ENCODE assay signal across 10 cellular contexts in the genomic region with DNA sequence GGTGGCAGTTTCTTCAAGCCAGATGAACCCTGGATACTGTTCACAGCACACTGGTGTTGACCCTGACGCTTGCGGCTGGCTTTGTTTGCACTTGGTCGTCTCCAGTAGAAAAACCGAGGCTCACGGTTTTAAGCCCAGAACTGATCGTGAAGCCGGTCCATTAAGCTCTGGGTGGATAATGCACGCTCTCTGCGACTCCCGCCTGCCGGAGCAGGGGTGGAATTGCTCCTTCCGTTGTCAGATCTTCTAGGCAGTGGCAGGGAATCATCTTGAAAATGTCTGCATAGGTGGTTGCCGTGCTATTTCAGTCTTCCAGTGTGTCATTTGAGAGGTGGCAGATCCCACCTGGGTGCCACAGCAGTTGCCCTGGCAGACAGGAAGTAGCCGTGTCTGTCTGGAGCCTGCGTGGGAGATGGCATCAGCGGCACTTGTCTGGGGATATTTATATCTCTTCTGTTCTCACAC. TPM values are rescaled to one million over a fixed set of nuclear protein-coding genes. Genes with fewer than 3 reads are reported as not detected.
DNase-seq lines count a peak whose midpoint lies in the region; ATAC-seq and TF ChIP-seq lines count a peak whose summit lies in the region.
"Had no signal": no experiment of that assay in that cellular context is flagged by ENCODE, and none has a peak within 500 bp of the region (broad histone marks: within the 10 kb centered on the region; RNA-seq: fewer than 3 reads in every experiment).

No MANE protein-coding gene starts in this region.

- POLR2A ChIA-PET in WTC11 (lab: Charles Lee) = no interaction called here

- peak overlapping the region; percentile 26 for H2AFZ ChIP-seq in parathyroid adenoma

- H3K27me3 ChIP-seq in parathyroid adenoma (ENCODE audit: control insufficient read depth, insufficient read depth, low read length) = no peaks in the 10 kb centered on the region

- H3K4me2 ChIP-seq in parathyroid adenoma (ENCODE audit: low read length) = peak overlapping the region; percentile 68

- intact Hi-C loops in Right ventricle myocardium inferior (cut with DNase I) = no loop called here
- intact Hi-C loops in cardiac septum (cut with DNase I) = loop anchor here (2.0 to 5.0 kb wide), 2 partner anchors 15 to 97 kb away; no protein-coding TSS in a partner anchor

- ATAC-seq in Right ventricle myocardium inferior (peak; percentile 71), HG02571 (IDR thresholded peaks at IDR 0.05; ENCODE audit: unreplicated experiment) (no peak), WTC11 (no peak)
- ATAC-seq in activated T-cell treated with anti-CD3 and anti-CD28 coated beads, Interleukin-2, amount 50 U/mL, for 72 hours (replicated peaks in 1 of 2) = peak; percentile 33 to 42

- H3K4me3 ChIP-seq in fibroblast of pulmonary artery (replicated peaks; ENCODE audit: low read depth, low read length) (peak overlapping the region; percentile 39), parathyroid adenoma (ENCODE audit: low read depth, low read length) (peak overlapping the region; percentile 49)

- peak overlapping the region; percentile 29 for H3K27ac Mint-ChIP-seq in activated T-cell treated with anti-CD3 and anti-CD28 coated beads, Interleukin-2, amount 50 U/mL, for 72 hours
- no peak overlapping the region for H3K27ac Mint-ChIP-seq in WTC11

- H3K9me3 ChIP-seq in parathyroid adenoma (ENCODE audit: control insufficient read depth, low read length) = no peaks in the 10 kb centered on the region

- H3K9me3 Mint-ChIP-seq in activated T-cell treated with anti-CD3 and anti-CD28 coated beads, Interleukin-2, amount 50 U/mL, for 72 hours = no peaks in the 10 kb centered on the region
- no peaks in the 10 kb centered on the region for H3K9me3 Mint-ChIP-seq in WTC11

- CTCF ChIA-PET in WTC11 (lab: Charles Lee) = no interaction called here

- peak; percentile 63 for TF ChIP-seq CTCF in fibroblast of pulmonary artery (IDR thresholded peaks at IDR 0.05; ENCODE audit: low read length, missing control alignments)
- TF ChIP-seq CTCF in parathyroid adenoma (IDR thresholded peaks at IDR 0.05) = peak; percentile 38
- no peak for TF ChIP-seq CTCF in WTC11 (IDR thresholded peaks at IDR 0.05)

- H3K4me1 ChIP-seq in parathyroid adenoma = peaks cover 18% of the 10 kb centered on the region

- H3K27ac ChIP-seq in parathyroid adenoma = peak overlapping the region; percentile 43
- H3K27ac ChIP-seq: C4-2B, VCaP had no signal

- peaks cover 0 to 15% of the 10 kb centered on the region in 2 donors for H3K36me3 Mint-ChIP-seq in activated T-cell treated with anti-CD3 and anti-CD28 coated beads, Interleukin-2, amount 50 U/mL, for 72 hours (ENCODE audit: insufficient read depth in 2 of 2)
- peaks cover 6% of the 10 kb centered on the region for H3K36me3 Mint-ChIP-seq in WTC11

- no peaks in the 10 kb centered on the region for H3K36me3 ChIP-seq in parathyroid adenoma (ENCODE audit: control insufficient read depth, insufficient read depth, low read length)

- DNase-seq in Right ventricle myocardium inferior (ENCODE audit: missing footprints) = no peak
- no peak for DNase-seq in cardiac septum (ENCODE audit: low spot score)
- DNase-seq in activated T-cell treated with anti-CD3 and anti-CD28 coated beads, Interleukin-2, amount 50 U/mL, for 72 hours = peak; percentile 19 to 35
- peak; percentile 81 for DNase-seq in fibroblast of pulmonary artery (ENCODE audit: low read depth)
- DNase-seq in NCI-H82 treated with DMSO at 0.1 percent for 48 hours (lab: John Stamatoyannopoulos, UW; ENCODE audit: unreplicated experiment) = no peak
- no peak for DNase-seq in WTC11 (ENCODE audit: low spot score)

- peaks cover 67% of the 10 kb centered on the region for H3K4me1 Mint-ChIP-seq in activated T-cell treated with anti-CD3 and anti-CD28 coated beads, Interleukin-2, amount 50 U/mL, for 72 hours (ENCODE audit: low read depth)
- peaks cover 27% of the 10 kb centered on the region for H3K4me1 Mint-ChIP-seq in WTC11

- H3K9ac ChIP-seq in parathyroid adenoma = no peak overlapping the region

- H3K4me3 Mint-ChIP-seq in activated T-cell treated with anti-CD3 and anti-CD28 coated beads, Interleukin-2, amount 50 U/mL, for 72 hours = peak overlapping the region; percentile 79 to 82
- no peak overlapping the region for H3K4me3 Mint-ChIP-seq in WTC11

- peaks cover 41% of the 10 kb centered on the region for H3K79me2 ChIP-seq in parathyroid adenoma

- no peaks in the 10 kb centered on the region for H3K27me3 Mint-ChIP-seq in activated T-cell treated with anti-CD3 and anti-CD28 coated beads, Interleukin-2, amount 50 U/mL, for 72 hours (ENCODE audit: low read depth)
- peaks cover 37% of the 10 kb centered on the region for H3K27me3 Mint-ChIP-seq in WTC11 (ENCODE audit: low read depth)

TF ChIP-seq in WTC11, 78 proteins besides CTCF, POLR2A, EP300 and RAD21:
- TF ChIP-seq, protein P1, sequence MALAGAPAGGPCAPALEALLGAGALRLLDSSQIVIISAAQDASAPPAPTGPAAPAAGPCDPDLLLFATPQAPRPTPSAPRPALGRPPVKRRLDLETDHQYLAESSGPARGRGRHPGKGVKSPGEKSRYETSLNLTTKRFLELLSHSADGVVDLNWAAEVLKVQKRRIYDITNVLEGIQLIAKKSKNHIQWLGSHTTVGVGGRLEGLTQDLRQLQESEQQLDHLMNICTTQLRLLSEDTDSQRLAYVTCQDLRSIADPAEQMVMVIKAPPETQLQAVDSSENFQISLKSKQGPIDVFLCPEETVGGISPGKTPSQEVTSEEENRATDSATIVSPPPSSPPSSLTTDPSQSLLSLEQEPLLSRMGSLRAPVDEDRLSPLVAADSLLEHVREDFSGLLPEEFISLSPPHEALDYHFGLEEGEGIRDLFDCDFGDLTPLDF (CRISPR knock-in tag; IDR thresholded peaks at IDR 0.05) = no peak
- TF ChIP-seq, protein P2, sequence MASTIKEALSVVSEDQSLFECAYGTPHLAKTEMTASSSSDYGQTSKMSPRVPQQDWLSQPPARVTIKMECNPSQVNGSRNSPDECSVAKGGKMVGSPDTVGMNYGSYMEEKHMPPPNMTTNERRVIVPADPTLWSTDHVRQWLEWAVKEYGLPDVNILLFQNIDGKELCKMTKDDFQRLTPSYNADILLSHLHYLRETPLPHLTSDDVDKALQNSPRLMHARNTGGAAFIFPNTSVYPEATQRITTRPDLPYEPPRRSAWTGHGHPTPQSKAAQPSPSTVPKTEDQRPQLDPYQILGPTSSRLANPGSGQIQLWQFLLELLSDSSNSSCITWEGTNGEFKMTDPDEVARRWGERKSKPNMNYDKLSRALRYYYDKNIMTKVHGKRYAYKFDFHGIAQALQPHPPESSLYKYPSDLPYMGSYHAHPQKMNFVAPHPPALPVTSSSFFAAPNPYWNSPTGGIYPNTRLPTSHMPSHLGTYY (CRISPR knock-in tag; IDR thresholded peaks at IDR 0.05) = no peak
- TF ChIP-seq ETV6 (CRISPR knock-in tag; IDR thresholded peaks at IDR 0.05) (no peak), FOXJ3 (CRISPR knock-in tag; IDR thresholded peaks at IDR 0.05; ENCODE audit: borderline replicate concordance) (no peak), RORB (CRISPR knock-in tag; IDR thresholded peaks at IDR 0.05) (no peak), ZBTB21 (CRISPR knock-in tag; IDR thresholded peaks at IDR 0.05; ENCODE audit: borderline replicate concordance) (no peak), CBFB (CRISPR knock-in tag; IDR thresholded peaks at IDR 0.05; ENCODE audit: low read depth) (no peak), NFE2L1 (CRISPR knock-in tag; IDR thresholded peaks at IDR 0.05) (no peak), NFYB (CRISPR knock-in tag; conservative IDR thresholded peaks at IDR 0.05; ENCODE audit: low read depth) (no peak), NR2C2 (CRISPR knock-in tag; IDR thresholded peaks at IDR 0.05) (no peak), SMAD3 (CRISPR knock-in tag; IDR thresholded peaks at IDR 0.05; ENCODE audit: borderline replicate concordance) (no peak)
- TF ChIP-seq, protein P3, sequence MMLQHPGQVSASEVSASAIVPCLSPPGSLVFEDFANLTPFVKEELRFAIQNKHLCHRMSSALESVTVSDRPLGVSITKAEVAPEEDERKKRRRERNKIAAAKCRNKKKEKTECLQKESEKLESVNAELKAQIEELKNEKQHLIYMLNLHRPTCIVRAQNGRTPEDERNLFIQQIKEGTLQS (CRISPR knock-in tag; conservative IDR thresholded peaks at IDR 0.05) = no peak
- TF ChIP-seq, protein P4, sequence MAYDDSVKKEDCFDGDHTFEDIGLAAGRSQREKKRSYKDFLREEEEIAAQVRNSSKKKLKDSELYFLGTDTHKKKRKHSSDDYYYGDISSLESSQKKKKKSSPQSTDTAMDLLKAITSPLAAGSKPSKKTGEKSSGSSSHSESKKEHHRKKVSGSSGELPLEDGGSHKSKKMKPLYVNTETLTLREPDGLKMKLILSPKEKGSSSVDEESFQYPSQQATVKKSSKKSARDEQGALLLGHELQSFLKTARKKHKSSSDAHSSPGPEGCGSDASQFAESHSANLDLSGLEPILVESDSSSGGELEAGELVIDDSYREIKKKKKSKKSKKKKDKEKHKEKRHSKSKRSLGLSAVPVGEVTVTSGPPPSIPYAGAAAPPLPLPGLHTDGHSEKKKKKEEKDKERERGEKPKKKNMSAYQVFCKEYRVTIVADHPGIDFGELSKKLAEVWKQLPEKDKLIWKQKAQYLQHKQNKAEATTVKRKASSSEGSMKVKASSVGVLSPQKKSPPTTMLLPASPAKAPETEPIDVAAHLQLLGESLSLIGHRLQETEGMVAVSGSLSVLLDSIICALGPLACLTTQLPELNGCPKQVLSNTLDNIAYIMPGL (CRISPR knock-in tag; IDR thresholded peaks at IDR 0.05) = no peak
- TF ChIP-seq, protein P5, sequence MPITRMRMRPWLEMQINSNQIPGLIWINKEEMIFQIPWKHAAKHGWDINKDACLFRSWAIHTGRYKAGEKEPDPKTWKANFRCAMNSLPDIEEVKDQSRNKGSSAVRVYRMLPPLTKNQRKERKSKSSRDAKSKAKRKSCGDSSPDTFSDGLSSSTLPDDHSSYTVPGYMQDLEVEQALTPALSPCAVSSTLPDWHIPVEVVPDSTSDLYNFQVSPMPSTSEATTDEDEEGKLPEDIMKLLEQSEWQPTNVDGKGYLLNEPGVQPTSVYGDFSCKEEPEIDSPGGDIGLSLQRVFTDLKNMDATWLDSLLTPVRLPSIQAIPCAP (CRISPR knock-in tag; IDR thresholded peaks at IDR 0.05) = no peak

RNA-seq across cellular contexts. Expression of a gene that starts 35.9 kb away (rescaled TPM):
- total RNA-seq in Right ventricle myocardium inferior (14.4 TPM), cardiac septum (15.9 TPM), WTC11 (2021) (25.6 to 29.4 TPM (median 27.9 TPM) in 3 replicates)
- 10 to 100 TPM; 38.1 to 39.0 TPM for total RNA-seq in activated T-cell treated with anti-CD3 and anti-CD28 coated beads, Interleukin-2, amount 50 U/mL, for 72 hours

RNA-seq across cellular contexts. Expression of a gene that starts 57.5 kb away (rescaled TPM):
- 16.8 TPM for total RNA-seq in Right ventricle myocardium inferior
- 29.7 TPM for total RNA-seq in cardiac septum
- 10 to 100 TPM; 38.6 to 41.0 TPM for total RNA-seq in activated T-cell treated with anti-CD3 and anti-CD28 coated beads, Interleukin-2, amount 50 U/mL, for 72 hours
- 17.1 to 21.9 TPM (median 17.2 TPM) in 3 replicates for total RNA-seq in WTC11 (2021)

Comparison
In these comparisons a context has a peak if more than half of its experiments do, and no peak if none do; other contexts are left out.
1. ATAC-seq: peak in Right ventricle myocardium inferior (single experiment) and activated T-cell treated with anti-CD3 and anti-CD28 coated beads, Interleukin-2, amount 50 U/mL, for 72 hours (2 of 2); none in HG02571 (single experiment) and WTC11 (single experiment).
2. DNase-seq: peak in activated T-cell treated with anti-CD3 and anti-CD28 coated beads, Interleukin-2, amount 50 U/mL, for 72 hours (2 of 2) and fibroblast of pulmonary artery (single experiment); none in Right ventricle myocardium inferior (single experiment), cardiac septum (single experiment), NCI-H82 treated with DMSO at 0.1 percent for 48 hours (single experiment) and WTC11 (single experiment).